ENCODE assay signal across 8 cellular contexts in genomic region chr19:56080669-56081401, GRCh38. TPM values are rescaled to one million over a fixed set of nuclear protein-coding genes. Genes with fewer than 3 reads are reported as not detected.
DNase-seq lines count a peak whose midpoint lies in the region; ATAC-seq and TF ChIP-seq lines count a peak whose summit lies in the region.

No MANE protein-coding gene starts in this region.

- TF ChIP-seq CTCF in GM12875 (IDR thresholded peaks at IDR 0.05; ENCODE audit: borderline replicate concordance, insufficient read depth, low read depth, low read length) (peak; percentile 77), lower lobe of right lung (IDR thresholded peaks at IDR 0.05) (peak; percentile 53)

- H3K4me1 Mint-ChIP-seq in activated CD4-positive, alpha-beta T cell treated with anti-CD3 and anti-CD28 coated beads, Interleukin-2, amount 10 ng/mL, durations not matched to agents 24 days and 14 days, result peaks cover 10% of the 10 kb centered on the region

- intact Hi-C loops in activated CD4-positive, alpha-beta T cell treated with anti-CD3 and anti-CD28 coated beads, Interleukin-2, amount 10 ng/mL, durations not matched to agents 24 days and 14 days (cut with micrococcal nuclease), result loop anchor here (1.0 to 5.0 kb wide), 3 partner anchors 91 to 231 kb away; partner anchors contain the start of gene ZSCAN5A
- intact Hi-C loops in lower lobe of right lung (cut with DNase I), result no loop called here

- H3K4me3 ChIP-seq in GM12875 (ENCODE audit: low read depth, low read length) (peak overlapping the region; percentile 49), lower lobe of right lung (peak overlapping the region; percentile 52)

- H3K27me3 Mint-ChIP-seq in activated CD4-positive, alpha-beta T cell treated with anti-CD3 and anti-CD28 coated beads, Interleukin-2, amount 10 ng/mL, durations not matched to agents 24 days and 14 days, result peaks cover 4% of the 10 kb centered on the region

- no peaks in the 10 kb centered on the region for H3K9me3 Mint-ChIP-seq in activated CD4-positive, alpha-beta T cell treated with anti-CD3 and anti-CD28 coated beads, Interleukin-2, amount 10 ng/mL, durations not matched to agents 24 days and 14 days

- DNase-seq in NCI-H2196 (lab: John Stamatoyannopoulos, UW; ENCODE audit: unreplicated experiment), result peak; percentile 23
- peak; percentile 88 for DNase-seq in activated CD4-positive, alpha-beta T cell treated with anti-CD3 and anti-CD28 coated beads, Interleukin-2, amount 10 ng/mL, durations not matched to agents 24 days and 14 days
- DNase-seq in dermis microvascular lymphatic vessel endothelial cell (ENCODE audit: low read depth in 2 of 2), result peak; percentile 44 to 79
- DNase-seq in lower lobe of right lung, result peak; percentile 87
- DNase-seq in stimulated activated CD4-positive, alpha-beta T cell treated with anti-CD3 and anti-CD28 coated beads, Interleukin-4, amount 100 ng/mL, for 4 hours, result peak; percentile 44 to 67

- no peaks in the 10 kb centered on the region for H3K36me3 Mint-ChIP-seq in activated CD4-positive, alpha-beta T cell treated with anti-CD3 and anti-CD28 coated beads, Interleukin-2, amount 10 ng/mL, durations not matched to agents 24 days and 14 days (ENCODE audit: low read depth)

- no peaks in the 10 kb centered on the region for H3K36me3 ChIP-seq in lower lobe of right lung

- H3K4me3 Mint-ChIP-seq in activated CD4-positive, alpha-beta T cell treated with anti-CD3 and anti-CD28 coated beads, Interleukin-2, amount 10 ng/mL, durations not matched to agents 24 days and 14 days, result peak overlapping the region; percentile 79

- ATAC-seq in HG02943 (IDR thresholded peaks at IDR 0.05; ENCODE audit: low read depth, unreplicated experiment) (peak; percentile 64), lower lobe of right lung (peak; percentile 80 to 91), GM18858 (IDR thresholded peaks at IDR 0.05; ENCODE audit: unreplicated experiment) (no peak)

- peak overlapping the region; percentile 58 for H3K27ac Mint-ChIP-seq in activated CD4-positive, alpha-beta T cell treated with anti-CD3 and anti-CD28 coated beads, Interleukin-2, amount 10 ng/mL, durations not matched to agents 24 days and 14 days

- H3K9me3 ChIP-seq in lower lobe of right lung, result no peaks in the 10 kb centered on the region

- H3K27me3 ChIP-seq in lower lobe of right lung (ENCODE audit: low read depth), result no peaks in the 10 kb centered on the region

- peaks cover 12% of the 10 kb centered on the region for H3K4me1 ChIP-seq in lower lobe of right lung

- H3K27ac ChIP-seq in lower lobe of right lung, result peak overlapping the region; percentile 49

RNA-seq across cellular contexts. Expression of gene ZNF787, which starts 40.3 kb away (rescaled TPM):
- 36.4 and 37.0 TPM in 2 replicates for total RNA-seq in activated CD4-positive, alpha-beta T cell treated with anti-CD3 and anti-CD28 coated beads, Interleukin-2, amount 10 ng/mL, durations not matched to agents 24 days and 14 days
- total RNA-seq in dermis microvascular lymphatic vessel endothelial cell, result 25.7 and 33.4 TPM in 2 replicates
- total RNA-seq in lower lobe of right lung, result 32.4 TPM

Comparison
In these comparisons a context has a peak if more than half of its experiments do, and no peak if none do; other contexts are left out.
1. DNase-seq: peak in every context shown above with its lines; median percentile 88 in activated CD4-positive, alpha-beta T cell treated with anti-CD3 and anti-CD28 coated beads, Interleukin-2, amount 10 ng/mL, durations not matched to agents 24 days and 14 days; 87 in lower lobe of right lung; 62 in dermis microvascular lymphatic vessel endothelial cell; 56 in stimulated activated CD4-positive, alpha-beta T cell treated with anti-CD3 and anti-CD28 coated beads, Interleukin-4, amount 100 ng/mL, for 4 hours; 23 in NCI-H2196.